ENCODE assay signal across 15 cellular contexts in the genomic region with DNA sequence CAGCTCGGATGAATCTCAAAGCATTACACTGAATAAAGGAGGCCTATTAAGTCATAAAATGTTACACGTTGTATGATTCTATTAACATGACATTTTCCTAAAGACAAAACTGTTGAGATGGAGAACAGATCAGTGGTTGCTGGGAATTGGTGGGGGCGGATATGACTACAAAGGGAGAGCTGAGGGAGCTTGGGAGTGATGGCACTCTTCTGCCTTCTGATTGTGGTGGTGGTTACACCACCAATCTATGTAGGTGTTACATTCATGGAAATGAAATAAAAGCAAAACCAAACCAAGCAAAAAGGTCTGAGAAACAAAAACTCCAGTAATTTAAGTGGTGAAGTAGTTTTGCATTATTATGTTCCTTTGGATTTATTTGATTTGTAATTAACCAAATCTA. TPM values are rescaled to one million over a fixed set of nuclear protein-coding genes. Genes with fewer than 3 reads are reported as not detected.
DNase-seq lines count a peak whose midpoint lies in the region; ATAC-seq and TF ChIP-seq lines count a peak whose summit lies in the region.
"Had no signal": no experiment of that assay in that cellular context is flagged by ENCODE, and none has a peak within 500 bp of the region (broad histone marks: within the 10 kb centered on the region; RNA-seq: fewer than 3 reads in every experiment).

No MANE protein-coding gene starts in this region.

- POLR2A ChIA-PET in activated CD4-positive, alpha-beta memory T cell treated with anti-CD3 and anti-CD28 coated beads for 36 hours (lab: Charles Lee), result no interaction called here

- no peak overlapping the region for H2AFZ ChIP-seq in smooth muscle cell (ENCODE audit: low read depth)

- H3K4me1 ChIP-seq in smooth muscle cell (ENCODE audit: low read depth), result no peaks in the 10 kb centered on the region

- H3K9me3 Mint-ChIP-seq in activated CD8-positive, alpha-beta memory T cell treated with anti-CD3 and anti-CD28 coated beads, Interleukin-2, amount 10 ng/mL, durations not matched to agents 7 days and 5 days (ENCODE audit: low read depth), result no peaks in the 10 kb centered on the region
- no peaks in the 10 kb centered on the region for H3K9me3 Mint-ChIP-seq in activated CD4-positive, alpha-beta memory T cell treated with anti-CD3 and anti-CD28 coated beads for 36 hours
- H3K9me3 Mint-ChIP-seq: memory B cell had no signal

- 79% methylated on average over 3 of the region's 3 CpGs for WGBS in smooth muscle cell (ENCODE audit: low lambda C conversion rate)

- H3K4me3 ChIP-seq in fibroblast of mammary gland (ENCODE audit: control insufficient read depth, low read depth, low read length), result no peak overlapping the region
- H3K4me3 ChIP-seq in smooth muscle cell, result no peak overlapping the region
- H3K4me3 ChIP-seq: SJSA1 had no signal

- no peaks in the 10 kb centered on the region for H3F3A ChIP-seq in smooth muscle cell (ENCODE audit: low read depth)

- peak overlapping the region; percentile 23 for H3K4me3 Mint-ChIP-seq in activated CD8-positive, alpha-beta memory T cell treated with anti-CD3 and anti-CD28 coated beads, Interleukin-2, amount 10 ng/mL, durations not matched to agents 7 days and 5 days
- no peak overlapping the region for H3K4me3 Mint-ChIP-seq in activated CD4-positive, alpha-beta memory T cell treated with anti-CD3 and anti-CD28 coated beads for 36 hours
- H3K4me3 Mint-ChIP-seq: memory B cell, type B pancreatic cell had no signal

- H3K9ac ChIP-seq in smooth muscle cell (ENCODE audit: low read depth), result no peak overlapping the region

- H3K27ac Mint-ChIP-seq in activated CD8-positive, alpha-beta memory T cell treated with anti-CD3 and anti-CD28 coated beads, Interleukin-2, amount 10 ng/mL, durations not matched to agents 7 days and 5 days, result peak overlapping the region; percentile 61
- no peak overlapping the region for H3K27ac Mint-ChIP-seq in activated CD4-positive, alpha-beta memory T cell treated with anti-CD3 and anti-CD28 coated beads for 36 hours
- H3K27ac Mint-ChIP-seq: memory B cell, type B pancreatic cell had no signal

- H3K36me3 ChIP-seq in smooth muscle cell (ENCODE audit: low read depth), result no peaks in the 10 kb centered on the region
- H3K36me3 ChIP-seq: SJSA1 had no signal

- H3K27me3 ChIP-seq in smooth muscle cell (ENCODE audit: low read depth), result no peaks in the 10 kb centered on the region
- H3K27me3 ChIP-seq: SJSA1 had no signal

- CTCF ChIA-PET in activated CD8-positive, alpha-beta memory T cell treated with anti-CD3 and anti-CD28 coated beads, Interleukin-2, amount 10 ng/mL, durations not matched to agents 7 days and 5 days (lab: Charles Lee), result interaction anchor here (0.8 to 25.9 kb wide), 5 partner anchors 12 to 144 kb away, joined by 3 to 476 read pairs (median 5); partner anchors contain the start of gene EVL
- CTCF ChIA-PET in activated CD4-positive, alpha-beta memory T cell treated with anti-CD3 and anti-CD28 coated beads for 36 hours (lab: Charles Lee), result interaction anchor here (0.6 to 1.2 kb wide), 5 partner anchors 9 to 60 kb away, joined by 3 to 7 read pairs (median 3); no protein-coding TSS in a partner anchor

- no peaks in the 10 kb centered on the region for H3K9me3 ChIP-seq in smooth muscle cell (replicated peaks; ENCODE audit: low read depth)
- H3K9me3 ChIP-seq: SJSA1 had no signal

- peaks cover 62% of the 10 kb centered on the region for H4K20me1 ChIP-seq in smooth muscle cell (ENCODE audit: low read depth)

- intact Hi-C loops in activated CD4-positive, alpha-beta memory T cell treated with anti-CD3 and anti-CD28 coated beads for 36 hours (cut with micrococcal nuclease), result loop anchor here (5.0 kb wide), 1 partner anchor 61 kb away; no protein-coding TSS in a partner anchor

- TF ChIP-seq CTCF in fibroblast of mammary gland (conservative IDR thresholded peaks at IDR 0.05; ENCODE audit: control insufficient read depth, insufficient read depth, low read depth, low read length), result no peak
- TF ChIP-seq CTCF in smooth muscle cell (IDR thresholded peaks at IDR 0.05; ENCODE audit: borderline replicate concordance, insufficient read depth, poor library complexity, severe bottlenecking), result no peak

- H3K36me3 Mint-ChIP-seq in activated CD8-positive, alpha-beta memory T cell treated with anti-CD3 and anti-CD28 coated beads, Interleukin-2, amount 10 ng/mL, durations not matched to agents 7 days and 5 days, result no peaks in the 10 kb centered on the region
- H3K36me3 Mint-ChIP-seq in activated CD4-positive, alpha-beta memory T cell treated with anti-CD3 and anti-CD28 coated beads for 36 hours, result no peaks in the 10 kb centered on the region
- H3K36me3 Mint-ChIP-seq: memory B cell had no signal

- H3K27me3 Mint-ChIP-seq in activated CD8-positive, alpha-beta memory T cell treated with anti-CD3 and anti-CD28 coated beads, Interleukin-2, amount 10 ng/mL, durations not matched to agents 7 days and 5 days, result no peaks in the 10 kb centered on the region
- no peaks in the 10 kb centered on the region for H3K27me3 Mint-ChIP-seq in activated CD4-positive, alpha-beta memory T cell treated with anti-CD3 and anti-CD28 coated beads for 36 hours
- H3K27me3 Mint-ChIP-seq: memory B cell, type B pancreatic cell had no signal

- peaks cover 27% of the 10 kb centered on the region for H3K79me2 ChIP-seq in smooth muscle cell (ENCODE audit: low read depth)

- peak; percentile 60 for DNase-seq in activated CD8-positive, alpha-beta memory T cell treated with anti-CD3 and anti-CD28 coated beads, Interleukin-2, amount 10 ng/mL, durations not matched to agents 7 days and 5 days
- DNase-seq in activated CD8-positive, alpha-beta memory T cell treated with anti-CD3 and anti-CD28 coated beads for 24 hours, result no peak
- peak; percentile 51 for DNase-seq in activated CD4-positive, alpha-beta memory T cell treated with anti-CD3 and anti-CD28 coated beads for 36 hours
- DNase-seq in fibroblast of mammary gland (ENCODE audit: low read depth) (peak; percentile 62), smooth muscle cell (lab: John Stamatoyannopoulos, UW; ENCODE audit: unreplicated experiment) (no peak), NCI-H1092 (lab: John Stamatoyannopoulos, UW) (no peak), NCI-H1694 (lab: John Stamatoyannopoulos, UW) (no peak), foreskin melanocyte (no peak)
- DNase-seq: activated CD8-positive, alpha-beta memory T cell treated with anti-CD3 and anti-CD28 coated beads, Interleukin-2, amount 50 U/mL, for 48 hours; NCI-H2081 treated with DMSO at 0.1 percent for 48 hours; NCI-H524; OCI-M1 had no signal

- no peak overlapping the region for H3K27ac ChIP-seq in smooth muscle cell (ENCODE audit: low read depth)
- H3K27ac ChIP-seq: SJSA1 had no signal

- ATAC-seq in activated CD8-positive, alpha-beta memory T cell treated with anti-CD3 and anti-CD28 coated beads, Interleukin-2, amount 10 ng/mL, durations not matched to agents 7 days and 5 days, result peak; percentile 77

- peak overlapping the region; percentile 42 for H3K4me2 ChIP-seq in smooth muscle cell

- H3K4me1 Mint-ChIP-seq in activated CD8-positive, alpha-beta memory T cell treated with anti-CD3 and anti-CD28 coated beads, Interleukin-2, amount 10 ng/mL, durations not matched to agents 7 days and 5 days, result peaks cover 24% of the 10 kb centered on the region
- H3K4me1 Mint-ChIP-seq in activated CD4-positive, alpha-beta memory T cell treated with anti-CD3 and anti-CD28 coated beads for 36 hours (ENCODE audit: low read depth), result peaks cover 16% of the 10 kb centered on the region
- H3K4me1 Mint-ChIP-seq: memory B cell had no signal

RNA-seq across cellular contexts. Expression of gene EVL, which starts 16.4 kb away (rescaled TPM):
- total RNA-seq in activated CD8-positive, alpha-beta memory T cell treated with anti-CD3 and anti-CD28 coated beads, Interleukin-2, amount 10 ng/mL, durations not matched to agents 7 days and 5 days, result 100 to 1,000 TPM; 774 to 910 TPM
- 100 to 1,000 TPM; 174 to 180 TPM for total RNA-seq in activated CD4-positive, alpha-beta memory T cell treated with anti-CD3 and anti-CD28 coated beads for 36 hours
- total RNA-seq in smooth muscle cell, result 19.5 and 22.0 TPM in 2 replicates
- 26.3 and 31.3 TPM in 2 replicates for polyA plus RNA-seq in smooth muscle cell

Comparison
In these comparisons a context has a peak if more than half of its experiments do, and no peak if none do; other contexts are left out.
1. DNase-seq: peak in activated CD8-positive, alpha-beta memory T cell treated with anti-CD3 and anti-CD28 coated beads, Interleukin-2, amount 10 ng/mL, durations not matched to agents 7 days and 5 days (single experiment), activated CD4-positive, alpha-beta memory T cell treated with anti-CD3 and anti-CD28 coated beads for 36 hours (single experiment) and fibroblast of mammary gland (single experiment); none in activated CD8-positive, alpha-beta memory T cell treated with anti-CD3 and anti-CD28 coated beads for 24 hours (single experiment), smooth muscle cell (single experiment), NCI-H1092 (single experiment), NCI-H1694 (single experiment) and foreskin melanocyte (single experiment).
2. RNA of gene EVL, which starts 16.4 kb away (total RNA-seq): 774 to 910 TPM in activated CD8-positive, alpha-beta memory T cell treated with anti-CD3 and anti-CD28 coated beads, Interleukin-2, amount 10 ng/mL, durations not matched to agents 7 days and 5 days; 174 to 180 TPM in activated CD4-positive, alpha-beta memory T cell treated with anti-CD3 and anti-CD28 coated beads for 36 hours and 19.5 to 22.0 TPM in smooth muscle cell; every median in the first group is over 4 times any median in the second.